In the genomic region with DNA sequence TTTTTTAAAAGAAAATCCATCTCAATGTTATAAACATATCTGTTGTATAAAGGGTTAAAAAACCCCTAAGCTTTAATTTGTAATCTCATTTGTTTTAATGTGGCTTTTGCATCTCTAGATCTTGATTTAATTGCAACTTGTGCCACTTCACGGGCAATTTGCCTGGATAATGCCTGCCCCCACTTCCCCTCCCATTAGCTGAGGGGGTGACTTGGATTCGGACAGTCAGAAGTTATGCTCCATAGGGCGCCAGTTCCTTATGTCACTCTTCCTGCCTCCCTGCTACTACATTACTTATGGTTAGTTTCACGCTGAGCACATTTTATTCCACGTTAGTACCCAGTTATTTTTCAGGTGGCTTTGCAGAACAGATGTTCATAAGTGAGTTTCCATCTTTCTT, we compare ENCODE assay signal across 21 cellular contexts.
DNase-seq lines count a peak whose midpoint lies in the region; ATAC-seq, FAIRE-seq and TF ChIP-seq lines count a peak whose summit lies in the region.
"Had no signal": no experiment of that assay in that cellular context is flagged by ENCODE, and none has a peak within 500 bp of the region (broad histone marks: within the 10 kb centered on the region; RNA-seq: fewer than 3 reads in every experiment).

No MANE protein-coding gene starts in this region.

- H3K4me1 ChIP-seq in mucosa of descending colon (ENCODE audit: low read depth): no peaks in the 10 kb centered on the region

- intact Hi-C loops in mucosa of descending colon (cut with DNase I, micrococcal nuclease): no loop called here

- H3K9me3 ChIP-seq in mucosa of descending colon: peaks cover 69% of the 10 kb centered on the region

- TF ChIP-seq POLR2A in H54 (IDR thresholded peaks at IDR 0.05; ENCODE audit: low read depth, low read length): no peak
- no peak for TF ChIP-seq POLR2A in GM12891 (IDR thresholded peaks at IDR 0.05; ENCODE audit: low read depth, low read length)

- no peak overlapping the region for H3K4me3 ChIP-seq in mucosa of descending colon

- no peak for TF ChIP-seq CTCF in mucosa of descending colon (IDR thresholded peaks at IDR 0.05)

- peak; percentile 27 for FAIRE-seq in H54 (lab: Jason Lieb, UNC)
- FAIRE-seq in GM12891 (lab: Jason Lieb, UNC): no peak
- FAIRE-seq: GM19239, HepG2, RCC 7860 had no signal

- H3K36me3 ChIP-seq in mucosa of descending colon (ENCODE audit: low read depth): no peaks in the 10 kb centered on the region

- DNase-seq in H54 (ENCODE audit: insufficient read length, low spot score): no peak
- peak; percentile 62 for DNase-seq in NCI-H2171 treated with DMSO at 0.1 percent for 48 hours (lab: John Stamatoyannopoulos, UW)
- peak; percentile 56 for DNase-seq in NCI-H82 (lab: John Stamatoyannopoulos, UW)
- DNase-seq in iPS-NIHi11 (ENCODE audit: low spot score): peak; percentile 17
- no peak for DNase-seq in GM12891 (ENCODE audit: insufficient read length, low spot score)
- DNase-seq in mucosa of descending colon: no peak
- DNase-seq: ACHN; C1 segment of cervical spinal cord; CD8-positive, alpha-beta memory T cell; DND-41; GOT3; KBM-7; MV-4-11; NCI-H187 treated with DMSO at 0.1 percent for 48 hours; NCI-H510A treated with DMSO at 0.1 percent for 48 hours; NK-92 treated with Interleukin-12 subunit alpha and Interleukin-12 subunit beta, amount 100 ng/mL, for 24 hours had no signal

- ATAC-seq in GM21825 (IDR thresholded peaks at IDR 0.05; ENCODE audit: unreplicated experiment): no peak
- ATAC-seq in mucosa of descending colon: no peak
- ATAC-seq: HepG2, Right ventricle myocardium inferior had no signal

TF ChIP-seq in GM12891, 5 proteins besides CTCF, POLR2A, EP300 and RAD21:
- TF ChIP-seq POU2F2 (IDR thresholded peaks at IDR 0.05; ENCODE audit: low read depth, low read length): no peak
- no peak for TF ChIP-seq TAF1 (IDR thresholded peaks at IDR 0.05; ENCODE audit: low read depth, low read length)
- no peak for TF ChIP-seq PAX5 (IDR thresholded peaks at IDR 0.05; ENCODE audit: insufficient read depth, low read length, severe bottlenecking)
- no peak for TF ChIP-seq SPI1 (IDR thresholded peaks at IDR 0.05; ENCODE audit: low read depth, low read length)
- no peak for TF ChIP-seq POLR2AphosphoS5 (IDR thresholded peaks at IDR 0.05; ENCODE audit: low read depth, low read length)

Comparison
In these comparisons a context has a peak if more than half of its experiments do, and no peak if none do; other contexts are left out.
1. DNase-seq: peak in NCI-H2171 treated with DMSO at 0.1 percent for 48 hours (single experiment), NCI-H82 (single experiment) and iPS-NIHi11 (single experiment); none in H54 (single experiment), GM12891 (single experiment) and mucosa of descending colon (0 of 3).